8 cellular contexts compared by ENCODE assay signal in the genomic region with DNA sequence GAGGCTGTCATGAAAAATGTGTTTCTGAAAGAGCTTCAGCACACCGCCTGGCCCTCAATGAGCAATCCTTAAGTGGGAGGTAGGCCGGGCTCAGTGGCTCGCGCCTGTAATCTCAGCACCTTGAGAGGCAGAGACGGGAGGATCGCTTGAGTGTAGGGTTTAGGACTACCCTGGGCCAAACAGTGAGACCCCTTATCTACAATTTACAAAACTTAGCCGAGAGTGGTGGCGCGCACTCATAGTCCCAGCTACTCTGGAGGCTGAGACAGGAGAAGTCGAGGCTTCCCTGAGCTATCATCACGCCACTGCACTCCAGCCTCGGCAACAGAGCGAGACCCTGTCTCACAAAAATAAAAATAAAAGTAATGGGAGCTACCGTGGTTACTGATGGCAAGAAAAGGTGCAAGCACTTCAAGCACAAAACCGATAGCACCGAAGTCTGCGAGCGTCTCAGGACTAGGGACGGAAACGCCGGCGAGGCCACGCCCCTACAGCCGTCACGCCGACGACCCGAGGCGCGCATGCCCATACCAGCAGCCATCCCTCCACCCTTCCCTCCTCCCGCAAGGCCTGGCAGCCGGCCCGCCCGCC. TPM values are rescaled to one million over a fixed set of nuclear protein-coding genes. Genes with fewer than 3 reads are reported as not detected.
DNase-seq lines count a peak whose midpoint lies in the region; ATAC-seq and TF ChIP-seq lines count a peak whose summit lies in the region.

No MANE protein-coding gene starts in this region.

- H3K36me3 Mint-ChIP-seq in activated T-helper 17 cell treated with anti-CD3 and anti-CD28 coated beads, Interleukin-2, amount 50 U/mL, for 72 hours (ENCODE audit: low read depth): peaks cover 43% of the 10 kb centered on the region
- peaks cover 14% of the 10 kb centered on the region for H3K36me3 Mint-ChIP-seq in natural killer cell

- H3K27me3 Mint-ChIP-seq in activated T-helper 17 cell treated with anti-CD3 and anti-CD28 coated beads, Interleukin-2, amount 50 U/mL, for 72 hours: no peaks in the 10 kb centered on the region
- H3K27me3 Mint-ChIP-seq in natural killer cell (ENCODE audit: low read depth in 2 of 2): no peaks in the 10 kb centered on the region

- H3K27ac Mint-ChIP-seq in activated T-helper 17 cell treated with anti-CD3 and anti-CD28 coated beads, Interleukin-2, amount 50 U/mL, for 72 hours: peak overlapping the region; percentile 95
- H3K27ac Mint-ChIP-seq in natural killer cell: peak overlapping the region; percentile 90 to 94

- DNase-seq in DMS79 (lab: John Stamatoyannopoulos, UW) (peak; percentile 39), KBM-7 (peak; percentile 81), RKO (ENCODE audit: low spot score) (peak; percentile 81), fibroblast of peridontal ligament (ENCODE audit: extremely low read depth) (peak; percentile 71), natural killer cell (peak; percentile 91)
- DNase-seq in stimulated activated naive CD4-positive, alpha-beta T cell (lab: John Stamatoyannopoulos, UW): peak in 5 of 6 experiments; percentile 84 to 92 (median 89)

- in situ Hi-C loops in KBM-7 (cut with MboI; ENCODE audit: low pct_unique_long_range_greater_than_20kb, low sequenced_read_pairs): no loop called here

- peak overlapping the region; percentile 95 for H3K4me3 Mint-ChIP-seq in activated T-helper 17 cell treated with anti-CD3 and anti-CD28 coated beads, Interleukin-2, amount 50 U/mL, for 72 hours
- H3K4me3 Mint-ChIP-seq in natural killer cell: peak overlapping the region; percentile 96

- peak; percentile 76 for ATAC-seq in GM21737 (IDR thresholded peaks at IDR 0.05; ENCODE audit: unreplicated experiment)
- peak; percentile 91 for ATAC-seq in activated T-helper 17 cell treated with anti-CD3 and anti-CD28 coated beads, Interleukin-2, amount 50 U/mL, for 72 hours (replicated peaks)
- peak; percentile 82 to 93 (median 85) for ATAC-seq in natural killer cell

- H3K4me1 Mint-ChIP-seq in activated T-helper 17 cell treated with anti-CD3 and anti-CD28 coated beads, Interleukin-2, amount 50 U/mL, for 72 hours: peaks cover 16% of the 10 kb centered on the region
- peaks cover 19 to 31% of the 10 kb centered on the region in 2 donors for H3K4me1 Mint-ChIP-seq in natural killer cell

- no peaks in the 10 kb centered on the region for H3K9me3 Mint-ChIP-seq in activated T-helper 17 cell treated with anti-CD3 and anti-CD28 coated beads, Interleukin-2, amount 50 U/mL, for 72 hours
- no peaks in the 10 kb centered on the region for H3K9me3 Mint-ChIP-seq in natural killer cell

- intact Hi-C loops in natural killer cell (cut with micrococcal nuclease): loop anchor here (1.0 to 2.0 kb wide), 3 partner anchors 22 to 160 kb away; partner anchors contain the start of genes DCUN1D3, ERI2, LYRM1 and REXO5

- TF ChIP-seq CTCF in natural killer cell (IDR thresholded peaks at IDR 0.05): no peak

RNA-seq across cellular contexts. Expression of gene THUMPD1, which starts 0.6 kb away (rescaled TPM):
- total RNA-seq in activated T-helper 17 cell treated with anti-CD3 and anti-CD28 coated beads, Interleukin-2, amount 50 U/mL, for 72 hours: 10 to 100 TPM; 28.7 to 42.8 TPM
- total RNA-seq in natural killer cell: 10 to 100 TPM; 86.1 to 92.2 (median 87.1) TPM

RNA-seq across cellular contexts. Expression of gene ACSM3, which starts 22.8 kb away (rescaled TPM):
- 10 to 100 TPM; 13.3 to 15.1 TPM for total RNA-seq in activated T-helper 17 cell treated with anti-CD3 and anti-CD28 coated beads, Interleukin-2, amount 50 U/mL, for 72 hours
- total RNA-seq in natural killer cell: 1 to 10 TPM; 3.7 to 4.4 (median 4.4) TPM

RNA-seq across cellular contexts. Expression of gene ACSM1, which starts 43.5 kb away (rescaled TPM):
- under 1 TPM in 1 of 2 donors, not detected in 1; 0.32 TPM for total RNA-seq in activated T-helper 17 cell treated with anti-CD3 and anti-CD28 coated beads, Interleukin-2, amount 50 U/mL, for 72 hours
- total RNA-seq in natural killer cell: under 1 TPM; 0.19 to 0.41 (median 0.35) TPM

Comparison
In these comparisons a context has a peak if more than half of its experiments do, and no peak if none do; other contexts are left out.
1. Peak in every context shown above with its lines: DNase-seq and ATAC-seq.
2. DNase-seq: peak in every context shown above with its lines; median percentile 91 in natural killer cell; 89 in stimulated activated naive CD4-positive, alpha-beta T cell; 81 in KBM-7; 81 in RKO; 71 in fibroblast of peridontal ligament; 39 in DMS79.